In genomic region chr1:45011837-45012638, GRCh38 we compare ENCODE assay signal across 8 cellular contexts. TPM values are rescaled to one million over a fixed set of nuclear protein-coding genes. Genes with fewer than 3 reads are reported as not detected.
DNase-seq lines count a peak whose midpoint lies in the region; ATAC-seq and TF ChIP-seq lines count a peak whose summit lies in the region.

Gene UROD (plus strand): TSS chr1:45012254. CDS start chr1:45012266, 12 bp downstream.

- ATAC-seq in GM21529 (IDR thresholded peaks at IDR 0.05; ENCODE audit: unreplicated experiment), result peak; percentile 60

- peaks cover 1% of the 10 kb centered on the region for H3K27me3 Mint-ChIP-seq in IgD-negative memory B cell

- no TSS peak for BruUV-seq in PC-9 (replicated peaks; lab: Mats Ljungman, UMichigan)

- H3K36me3 ChIP-seq in PC-9 (ENCODE audit: low read depth) (no peaks in the 10 kb centered on the region), mucosa of rectum (ENCODE audit: control insufficient read depth in 2 of 2, insufficient read depth in 2 of 2, low read length in 2 of 2) (peaks cover 31 to 40% of the 10 kb centered on the region in 2 donors)

- H3K4me1 ChIP-seq in PC-9 (replicated peaks; ENCODE audit: insufficient read depth), result peaks cover 20% of the 10 kb centered on the region
- peaks cover 28 to 29% of the 10 kb centered on the region in 2 donors for H3K4me1 ChIP-seq in mucosa of rectum (ENCODE audit: control insufficient read depth in 2 of 2, insufficient read depth in 2 of 2, low read length in 2 of 2)

- DNase-seq in D341Med (ENCODE audit: low spot score) (peak; percentile 91), PC-9 (peak; percentile 91 to 94), erythroblast (lab: John Stamatoyannopoulos, UW) (peak; percentile 98 to 99)
- peak; percentile 86 for DNase-seq in activated T-cell treated with anti-CD3 and anti-CD28 coated beads, Interleukin-2, amount 50 U/mL, for 1 hour
- peak; percentile 93 for DNase-seq in stimulated activated CD8-positive, alpha-beta memory T cell treated with anti-CD3 and anti-CD28 coated beads, Interleukin-4, amount 100 ng/mL, for 48 hours

- peaks cover 4% of the 10 kb centered on the region for H3K36me3 Mint-ChIP-seq in IgD-negative memory B cell

- H3K4me2 ChIP-seq in PC-9, result peak within 1 kb of the TSS; percentile 98

- H3F3A ChIP-seq in PC-9 (ENCODE audit: insufficient read depth, low read depth), result peaks cover 16% of the 10 kb centered on the region; the same call in 1 of the 2 replicates

- TF ChIP-seq CTCF in PC-9 (conservative IDR thresholded peaks at IDR 0.05), result no peak

- H3K9me3 ChIP-seq in PC-9 (ENCODE audit: insufficient read depth, low read depth) (no peaks in the 10 kb centered on the region), mucosa of rectum (ENCODE audit: control insufficient read depth in 2 of 2, low read length in 2 of 2) (no peaks in the 10 kb centered on the region)

- no peaks in the 10 kb centered on the region for H3K27me3 ChIP-seq in PC-9 (ENCODE audit: insufficient read depth, low read depth)
- H3K27me3 ChIP-seq in mucosa of rectum (ENCODE audit: control insufficient read depth in 2 of 2, insufficient read depth in 2 of 2, low read length in 2 of 2), result no peaks in the 10 kb centered on the region

- peaks cover 18 to 40% (median 31%) of the 10 kb centered on the region in 3 donors for H3K4me1 Mint-ChIP-seq in IgD-negative memory B cell

- H3K27ac ChIP-seq in PC-9 (peak within 1 kb of the TSS; percentile 41), mucosa of rectum (ENCODE audit: low read depth in 2 of 2, low read length in 2 of 2) (peak within 1 kb of the TSS; percentile 80 to 91)

- peak within 1 kb of the TSS; percentile 83 to 95 (median 90) for H3K4me3 Mint-ChIP-seq in IgD-negative memory B cell

- intact Hi-C loops in PC-9 (cut with micrococcal nuclease; ENCODE audit: unreplicated experiment), result loop anchor here (1.0 to 10.0 kb wide), 8 partner anchors 176 to 1333 kb away; partner anchors contain the start of genes NASP, NSUN4 and RNU5D-1

- H3K9me3 Mint-ChIP-seq in IgD-negative memory B cell, result no peaks in the 10 kb centered on the region

- H3K79me2 ChIP-seq in PC-9 (ENCODE audit: low read depth), result peaks cover 14% of the 10 kb centered on the region; the same call in 1 of the 2 replicates

- TF ChIP-seq POLR2A in erythroblast (IDR thresholded peaks at IDR 0.05; ENCODE audit: low read length), result peak; percentile 95

- H3K4me3 ChIP-seq in PC-9, result peak within 1 kb of the TSS; percentile 75
- H3K4me3 ChIP-seq in mucosa of rectum (ENCODE audit: low read length in 2 of 2), result peak within 1 kb of the TSS; percentile 81 to 83

- CTCF ChIA-PET in PC-9 (lab: Charles Lee), result interaction anchor here (0.6 to 4.5 kb wide), 11 partner anchors 28 to 539 kb away, joined by 3 to 53 read pairs (median 4); partner anchors contain the start of gene PLK3

- H4K20me1 ChIP-seq in PC-9 (ENCODE audit: insufficient read depth), result no peaks in the 10 kb centered on the region

- H3K9me2 ChIP-seq in PC-9 (ENCODE audit: insufficient read depth), result no peaks in the 10 kb centered on the region

- POLR2A ChIA-PET in PC-9 (lab: Charles Lee; ENCODE audit: unreplicated experiment), result interaction anchor here (0.5 to 1.5 kb wide), 18 partner anchors 14 to 1335 kb away, joined by 3 to 26 read pairs (median 6); partner anchors contain the start of genes ARMH1, PLK3, RNU5D-1 and TESK2

- H3K9ac ChIP-seq in mucosa of rectum (ENCODE audit: low read depth in 1 of 2, low read length in 2 of 2), result peak within 1 kb of the TSS; percentile 78

- peak within 1 kb of the TSS; percentile 79 to 96 (median 86) for H3K27ac Mint-ChIP-seq in IgD-negative memory B cell

- peak within 1 kb of the TSS; percentile 98 for H2AFZ ChIP-seq in PC-9

RNA-seq across cellular contexts. Expression of gene UROD, which starts in this region (rescaled TPM):
- polyA plus RNA-seq in IgD-negative memory B cell, result 52.8 TPM
- total RNA-seq in PC-9 (2021), result 77.4 and 81.1 TPM in 2 replicates

Comparison
In these comparisons a context has a peak if more than half of its experiments do, and no peak if none do; other contexts are left out.
1. Peak in every context shown above with its lines: DNase-seq, ATAC-seq, H3K4me3 ChIP-seq and H3K27ac ChIP-seq.